12 cellular contexts compared by ENCODE assay signal in genomic region chrX:40773809-40774208, GRCh38. TPM values are rescaled to one million over a fixed set of nuclear protein-coding genes. Genes with fewer than 3 reads are reported as not detected.
DNase-seq lines count a peak whose midpoint lies in the region; TF ChIP-seq lines count a peak whose summit lies in the region.
"Had no signal": no experiment of that assay in that cellular context is flagged by ENCODE, and none has a peak within 500 bp of the region (broad histone marks: within the 10 kb centered on the region; RNA-seq: fewer than 3 reads in every experiment).

No MANE protein-coding gene starts in this region.

- peaks cover 13% of the 10 kb centered on the region for H3K27me3 ChIP-seq in adipocyte (replicated peaks; ENCODE audit: control insufficient read depth, insufficient read depth, low read length)
- no peaks in the 10 kb centered on the region for H3K27me3 ChIP-seq in smooth muscle cell (ENCODE audit: low read depth)
- no peaks in the 10 kb centered on the region for H3K27me3 ChIP-seq in ascending aorta

- 57% methylated on average over 3 of the region's 3 CpGs for WGBS in smooth muscle cell (ENCODE audit: low lambda C conversion rate)

- H3K9ac ChIP-seq in adipocyte (ENCODE audit: low read length): no peak overlapping the region
- H3K9ac ChIP-seq in smooth muscle cell (ENCODE audit: low read depth): no peak overlapping the region

- TF ChIP-seq CTCF in fibroblast of villous mesenchyme (IDR thresholded peaks at IDR 0.05; ENCODE audit: insufficient read depth, low read depth, low read length) (no peak), smooth muscle cell (IDR thresholded peaks at IDR 0.05; ENCODE audit: borderline replicate concordance, insufficient read depth, poor library complexity, severe bottlenecking) (no peak), ascending aorta (IDR thresholded peaks at IDR 0.05) (no peak)

- H3K9me3 ChIP-seq in adipocyte (ENCODE audit: control insufficient read depth, low read length): no peaks in the 10 kb centered on the region
- H3K9me3 ChIP-seq in smooth muscle cell (replicated peaks; ENCODE audit: low read depth): no peaks in the 10 kb centered on the region
- no peaks in the 10 kb centered on the region for H3K9me3 ChIP-seq in ascending aorta

- no peaks in the 10 kb centered on the region for H3K36me3 ChIP-seq in adipocyte (ENCODE audit: control insufficient read depth, insufficient read depth, low read length, severe bottlenecking)
- no peaks in the 10 kb centered on the region for H3K36me3 ChIP-seq in smooth muscle cell (ENCODE audit: low read depth)
- no peaks in the 10 kb centered on the region for H3K36me3 ChIP-seq in ascending aorta

- no peak overlapping the region for H3K4me2 ChIP-seq in smooth muscle cell

- H3K79me2 ChIP-seq in smooth muscle cell (ENCODE audit: low read depth): no peaks in the 10 kb centered on the region

- H3K4me3 ChIP-seq in adipocyte (ENCODE audit: low read length): peak overlapping the region; percentile 21
- H3K4me3 ChIP-seq in fibroblast of villous mesenchyme (ENCODE audit: low read depth, low read length): no peak overlapping the region
- no peak overlapping the region for H3K4me3 ChIP-seq in smooth muscle cell
- no peak overlapping the region for H3K4me3 ChIP-seq in ascending aorta

- H3F3A ChIP-seq in smooth muscle cell (ENCODE audit: low read depth): no peaks in the 10 kb centered on the region

- peak; percentile 60 for DNase-seq in HCEC 1CT
- peak; percentile 40 for DNase-seq in adipocyte (ENCODE audit: low read depth)
- DNase-seq in fibroblast of villous mesenchyme (ENCODE audit: low read depth): peak; percentile 73
- DNase-seq in smooth muscle cell (lab: John Stamatoyannopoulos, UW; ENCODE audit: unreplicated experiment): no peak
- no peak for DNase-seq in stimulated activated CD4-positive, alpha-beta T cell treated with anti-CD3 and anti-CD28 coated beads, Interleukin-4, amount 100 ng/mL, for 24 hours
- no peak for DNase-seq in ascending aorta (ENCODE audit: low spot score in 2 of 2)
- DNase-seq in NCI-H2227 (lab: John Stamatoyannopoulos, UW; ENCODE audit: unreplicated experiment): no peak
- DNase-seq in activated CD8-positive, alpha-beta memory T cell treated with anti-CD3 and anti-CD28 coated beads for 24 hours: no peak
- DNase-seq: activated effector memory CD4-positive, alpha-beta T cell treated with anti-CD3 and anti-CD28 coated beads, Interleukin-2, amount 50 U/mL, for 16 hours; NCI-H2227 treated with DMSO at 0.1 percent for 48 hours; OCI-M1 had no signal

- no peaks in the 10 kb centered on the region for H4K20me1 ChIP-seq in smooth muscle cell (ENCODE audit: low read depth)

- H3K27ac ChIP-seq in smooth muscle cell (ENCODE audit: low read depth) (peak overlapping the region; percentile 34), ascending aorta (peak overlapping the region in 1 of 2 donors; percentile 16)
- H3K27ac ChIP-seq: HL-60 had no signal

- intact Hi-C loops in ascending aorta (cut with DNase I): loop anchor here (5.0 kb wide), 1 partner anchor 37 kb away; the partner anchor contains the start of gene MED14

- no peak overlapping the region for H2AFZ ChIP-seq in smooth muscle cell (ENCODE audit: low read depth)

- H3K4me1 ChIP-seq in adipocyte (ENCODE audit: control insufficient read depth, insufficient read depth, low read length): peaks cover 5% of the 10 kb centered on the region
- H3K4me1 ChIP-seq in smooth muscle cell (ENCODE audit: low read depth): no peaks in the 10 kb centered on the region
- H3K4me1 ChIP-seq in ascending aorta: no peaks in the 10 kb centered on the region

RNA-seq across cellular contexts. Expression of gene MED14, which starts 38.5 kb away (rescaled TPM):
- total RNA-seq in fibroblast of villous mesenchyme (24.2 and 29.4 TPM in 2 replicates), smooth muscle cell (47.3 and 56.2 TPM in 2 replicates), ascending aorta (10.5 TPM)
- polyA plus RNA-seq in smooth muscle cell: 9.4 and 14.2 TPM in 2 replicates

Comparison
In these comparisons a context has a peak if more than half of its experiments do, and no peak if none do; other contexts are left out.
1. DNase-seq: peak in HCEC 1CT (single experiment), adipocyte (single experiment) and fibroblast of villous mesenchyme (single experiment); none in smooth muscle cell (single experiment), stimulated activated CD4-positive, alpha-beta T cell treated with anti-CD3 and anti-CD28 coated beads, Interleukin-4, amount 100 ng/mL, for 24 hours (single experiment), ascending aorta (0 of 2), NCI-H2227 (single experiment) and activated CD8-positive, alpha-beta memory T cell treated with anti-CD3 and anti-CD28 coated beads for 24 hours (single experiment).